ENCODE assay signal across 11 cellular contexts in genomic region chr3:187013080-187013838, GRCh38.
DNase-seq lines count a peak whose midpoint lies in the region; ATAC-seq and TF ChIP-seq lines count a peak whose summit lies in the region.
"Had no signal": no experiment of that assay in that cellular context is flagged by ENCODE, and none has a peak within 500 bp of the region (broad histone marks: within the 10 kb centered on the region; RNA-seq: fewer than 3 reads in every experiment).

No MANE protein-coding gene starts in this region.

- ATAC-seq in Right ventricle myocardium inferior (no peak), lower lobe of right lung (no peak), upper lobe of right lung (peak; percentile 30), GM21717 (IDR thresholded peaks at IDR 0.05; ENCODE audit: unreplicated experiment) (no peak)

- intact Hi-C loops in Right ventricle myocardium inferior (cut with DNase I) (no loop called here), lower lobe of right lung (cut with DNase I) (no loop called here), upper lobe of right lung (cut with DNase I) (no loop called here)

- H3K9me3 ChIP-seq in cardiac muscle cell (ENCODE audit: low read depth) = no peaks in the 10 kb centered on the region
- H3K9me3 ChIP-seq in lower lobe of right lung = peaks cover 3% of the 10 kb centered on the region
- no peaks in the 10 kb centered on the region for H3K9me3 ChIP-seq in upper lobe of right lung

- DNase-seq in cardiac muscle cell (ENCODE audit: low read depth in 1 of 2, low spot score in 1 of 2) (peak in 1 of 2 donors; percentile 59), Right ventricle myocardium inferior (ENCODE audit: missing footprints) (no peak), amniotic epithelial cell (ENCODE audit: low read depth) (peak; percentile 12), lower lobe of right lung (no peak), upper lobe of right lung (no peak), NCI-H1930 (lab: John Stamatoyannopoulos, UW) (no peak)
- no peak for DNase-seq in effector CD4-positive, alpha-beta T cell
- DNase-seq: COR-L47; NCI-H146; stimulated activated CD4-positive, alpha-beta T cell treated with anti-CD3 and anti-CD28 coated beads, Interleukin-2, amount 100 ng/mL, for 48 hours had no signal

- no peak overlapping the region for H3K4me3 ChIP-seq in cardiac muscle cell
- H3K4me3 ChIP-seq in lower lobe of right lung = peak overlapping the region; percentile 11
- H3K4me3 ChIP-seq in upper lobe of right lung = no peak overlapping the region

- H3K4me1 ChIP-seq in cardiac muscle cell (ENCODE audit: low read depth) = no peaks in the 10 kb centered on the region
- peaks cover 61% of the 10 kb centered on the region for H3K4me1 ChIP-seq in lower lobe of right lung
- peaks cover 42% of the 10 kb centered on the region for H3K4me1 ChIP-seq in upper lobe of right lung

- H3K27me3 ChIP-seq in cardiac muscle cell (no peaks in the 10 kb centered on the region), lower lobe of right lung (ENCODE audit: low read depth) (no peaks in the 10 kb centered on the region), upper lobe of right lung (no peaks in the 10 kb centered on the region)

- TF ChIP-seq CTCF in cardiac muscle cell (IDR thresholded peaks at IDR 0.05; ENCODE audit: low read depth, low read length) (no peak), lower lobe of right lung (IDR thresholded peaks at IDR 0.05) (no peak), upper lobe of right lung (IDR thresholded peaks at IDR 0.05) (no peak)

- H3K27ac ChIP-seq in cardiac muscle cell (peak overlapping the region; percentile 43), lower lobe of right lung (peak overlapping the region; percentile 49), upper lobe of right lung (peak overlapping the region; percentile 56)

- H3K36me3 ChIP-seq in cardiac muscle cell (no peaks in the 10 kb centered on the region), lower lobe of right lung (no peaks in the 10 kb centered on the region), upper lobe of right lung (no peaks in the 10 kb centered on the region)
